Comparison of ENCODE assay signal across 19 cellular contexts in the genomic region with DNA sequence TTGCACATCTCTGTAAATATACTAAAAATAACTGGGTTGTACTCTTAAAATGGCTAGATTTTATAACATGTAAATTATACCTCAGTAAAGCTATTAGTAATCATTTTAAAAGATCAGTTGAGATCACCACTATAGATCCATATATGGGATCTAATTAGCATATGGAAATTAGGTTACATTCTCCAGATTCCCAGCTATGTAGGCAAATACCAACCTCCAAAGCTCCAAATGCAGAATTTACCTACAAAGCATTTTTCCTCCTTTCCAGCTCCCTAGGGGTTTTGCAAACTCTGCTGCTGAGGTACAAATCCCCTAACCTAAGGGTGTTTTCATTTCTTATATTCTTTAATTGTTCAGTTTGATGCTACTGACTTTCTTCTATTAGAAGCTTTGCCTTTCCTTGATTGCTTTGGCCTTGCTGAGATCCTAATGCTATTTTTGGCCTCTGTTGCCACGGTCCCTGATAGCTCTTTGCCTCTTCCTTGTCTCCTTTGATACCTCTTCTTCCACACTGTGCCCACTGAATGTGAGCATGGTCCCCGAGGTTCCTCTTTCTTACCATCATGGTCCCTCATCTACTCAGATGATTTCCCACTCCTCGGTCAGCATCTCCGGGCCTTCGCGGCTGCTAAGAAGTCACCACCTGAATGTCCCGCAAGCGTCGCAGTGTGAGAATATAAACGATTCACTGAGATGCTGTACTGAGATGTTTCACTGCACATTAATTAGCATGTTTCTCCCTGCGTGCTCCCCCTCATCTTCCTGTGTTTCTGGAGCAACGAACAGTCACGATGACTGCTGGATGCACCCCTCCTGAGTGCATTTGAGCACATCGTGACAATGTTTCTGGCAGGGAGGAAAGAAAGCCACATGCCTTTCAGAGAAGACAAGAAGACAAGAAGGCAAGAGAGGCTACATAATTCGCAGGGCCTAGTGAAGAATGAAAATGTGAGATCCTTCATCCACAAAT. TPM values are rescaled to one million over a fixed set of nuclear protein-coding genes. Genes with fewer than 3 reads are reported as not detected.
"Had no signal": no experiment of that assay in that cellular context is flagged by ENCODE, and none has a peak within 500 bp of the region (broad histone marks: within the 10 kb centered on the region; RNA-seq: fewer than 3 reads in every experiment).

No MANE protein-coding gene starts in this region.

- H3K9me3 ChIP-seq: colonic mucosa, esophagus squamous epithelium, left lung, psoas muscle, testis had no signal

- H3K27me3 Mint-ChIP-seq: stimulated activated naive CD8-positive, alpha-beta T cell treated with anti-CD3 and anti-CD28 coated beads, Interleukin-15, Interleukin-2, amounts not matched to agents 100 ng/mL and 50 ng/mL, for 24 hours had no signal

- H3K4me3 Mint-ChIP-seq: activated CD4-positive, alpha-beta memory T cell treated with anti-CD3 and anti-CD28 coated beads for 36 hours; activated T-helper 1 cell treated with anti-CD3 and anti-CD28 coated beads, Interleukin-12 subunit alpha, Interleukin-12 subunit beta, Interleukin-2, Interleukin-4 antibody, amounts not matched to agents 30 ng/mL and 10 ng/mL and 1 ng/mL, durations not matched to agents 14 hours and 24 hours and 36 hours; nephron progenitor cell; stimulated activated naive CD8-positive, alpha-beta T cell treated with anti-CD3 and anti-CD28 coated beads, Interleukin-15, Interleukin-2, amounts not matched to agents 100 ng/mL and 50 ng/mL, for 24 hours had no signal

- ATAC-seq: left lung, psoas muscle had no signal

- H3K36me3 ChIP-seq: cardiac muscle cell, colonic mucosa, esophagus squamous epithelium, left lung had no signal

- H3K9me3 Mint-ChIP-seq: activated CD4-positive, alpha-beta memory T cell treated with anti-CD3 and anti-CD28 coated beads for 36 hours; activated T-helper 1 cell treated with anti-CD3 and anti-CD28 coated beads, Interleukin-12 subunit alpha, Interleukin-12 subunit beta, Interleukin-2, Interleukin-4 antibody, amounts not matched to agents 30 ng/mL and 10 ng/mL and 1 ng/mL, durations not matched to agents 14 hours and 24 hours and 36 hours; nephron progenitor cell; stimulated activated naive CD8-positive, alpha-beta T cell treated with anti-CD3 and anti-CD28 coated beads, Interleukin-15, Interleukin-2, amounts not matched to agents 100 ng/mL and 50 ng/mL, for 24 hours had no signal

- FAIRE-seq: astrocyte had no signal

- DNase-seq: activated CD4-positive, alpha-beta memory T cell treated with anti-CD3 and anti-CD28 coated beads for 36 hours; activated CD4-positive, CD25-positive, alpha-beta regulatory T cell treated with anti-CD3 and anti-CD28 coated beads, Interleukin-2, amount 50 U/mL, for 72 hours; activated CD8-positive, alpha-beta memory T cell treated with anti-CD3 and anti-CD28 coated beads, Interleukin-2, amount 50 U/mL, for 4 hours; activated naive CD4-positive, alpha-beta T cell; colonic mucosa; esophagus squamous epithelium; foreskin fibroblast; glutamatergic neuron; left lung; mesenchymal stem cell; nephron progenitor cell; psoas muscle; stimulated activated CD4-positive, alpha-beta T cell treated with anti-CD3 and anti-CD28 coated beads, Interleukin-12 subunit alpha, Interleukin-12 subunit beta, amount 100 ng/mL, for 4 hours; testis had no signal

- H3K36me3 Mint-ChIP-seq: activated CD4-positive, alpha-beta memory T cell treated with anti-CD3 and anti-CD28 coated beads for 36 hours had no signal

- H3K27me3 ChIP-seq: cardiac muscle cell, colonic mucosa, esophagus squamous epithelium, left lung, testis had no signal

- H3K27ac ChIP-seq: cardiac muscle cell, colonic mucosa, esophagus squamous epithelium, left lung, psoas muscle, testis had no signal

- H3K4me1 ChIP-seq: colonic mucosa, esophagus squamous epithelium, left lung, psoas muscle, testis had no signal

- H3K27ac Mint-ChIP-seq: activated CD4-positive, alpha-beta memory T cell treated with anti-CD3 and anti-CD28 coated beads for 36 hours; activated T-helper 1 cell treated with anti-CD3 and anti-CD28 coated beads, Interleukin-12 subunit alpha, Interleukin-12 subunit beta, Interleukin-2, Interleukin-4 antibody, amounts not matched to agents 30 ng/mL and 10 ng/mL and 1 ng/mL, durations not matched to agents 14 hours and 24 hours and 36 hours; nephron progenitor cell; stimulated activated naive CD8-positive, alpha-beta T cell treated with anti-CD3 and anti-CD28 coated beads, Interleukin-15, Interleukin-2, amounts not matched to agents 100 ng/mL and 50 ng/mL, for 24 hours had no signal

- H3K4me3 ChIP-seq: cardiac muscle cell, colonic mucosa, esophagus squamous epithelium, left lung, psoas muscle, testis had no signal

RNA-seq across cellular contexts. Expression of gene ENPP6, which starts 23.8 kb away (rescaled TPM):
- total RNA-seq: cardiac muscle cell, osteoblast had no signal
- polyA plus RNA-seq: cardiac muscle cell had no signal
